ENCODE assay signal across 1 cellular context in the genomic region with DNA sequence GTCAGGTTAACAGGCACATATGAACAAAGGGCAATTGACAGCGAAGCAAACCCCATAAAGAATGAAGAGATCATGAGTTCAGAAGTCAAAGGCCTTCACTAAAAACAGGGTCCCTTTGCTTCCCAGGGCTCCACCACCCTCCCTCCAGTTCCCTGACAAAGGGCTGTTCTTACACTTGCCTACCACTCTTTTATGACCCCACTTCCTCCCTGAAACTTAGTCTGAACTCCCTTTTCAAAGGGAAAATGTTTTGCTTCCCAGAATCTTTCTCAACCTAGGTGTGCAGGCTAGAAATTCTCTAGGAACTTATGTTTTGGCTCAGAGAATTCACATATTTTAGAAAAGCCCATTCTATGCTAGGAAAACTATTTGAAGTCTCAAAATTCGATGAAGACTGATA.
TF ChIP-seq lines count a peak whose summit lies in the region.

No MANE protein-coding gene starts in this region.

TF ChIP-seq in IMR-90, 13 proteins besides CTCF, POLR2A, EP300 and RAD21:
- TF ChIP-seq MAFK (IDR thresholded peaks at IDR 0.05; ENCODE audit: low read depth, low read length) (no peak), MXI1 (IDR thresholded peaks at IDR 0.05; ENCODE audit: borderline replicate concordance, low read depth, low read length) (no peak), SMC3 (IDR thresholded peaks at IDR 0.05; ENCODE audit: low read depth, low read length) (no peak), RCOR1 (IDR thresholded peaks at IDR 0.05; ENCODE audit: insufficient replicate concordance, low read length) (no peak), BHLHE40 (IDR thresholded peaks at IDR 0.05; ENCODE audit: low read depth, low read length) (no peak), CEBPB (IDR thresholded peaks at IDR 0.05; ENCODE audit: low read depth, low read length) (no peak)
- TF ChIP-seq, protein P1, sequence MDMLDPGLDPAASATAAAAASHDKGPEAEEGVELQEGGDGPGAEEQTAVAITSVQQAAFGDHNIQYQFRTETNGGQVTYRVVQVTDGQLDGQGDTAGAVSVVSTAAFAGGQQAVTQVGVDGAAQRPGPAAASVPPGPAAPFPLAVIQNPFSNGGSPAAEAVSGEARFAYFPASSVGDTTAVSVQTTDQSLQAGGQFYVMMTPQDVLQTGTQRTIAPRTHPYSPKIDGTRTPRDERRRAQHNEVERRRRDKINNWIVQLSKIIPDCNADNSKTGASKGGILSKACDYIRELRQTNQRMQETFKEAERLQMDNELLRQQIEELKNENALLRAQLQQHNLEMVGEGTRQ (IDR thresholded peaks at IDR 0.05; ENCODE audit: low read depth, low read length), result no peak
